8 cellular contexts compared by ENCODE assay signal in genomic region chr15:90062023-90062728, GRCh38. TPM values are rescaled to one million over a fixed set of nuclear protein-coding genes. Genes with fewer than 3 reads are reported as not detected.
DNase-seq lines count a peak whose midpoint lies in the region; ATAC-seq and TF ChIP-seq lines count a peak whose summit lies in the region.

No MANE protein-coding gene starts in this region.

- no peaks in the 10 kb centered on the region for H3K4me1 ChIP-seq in DND-41 (ENCODE audit: insufficient read depth, low read length)
- peaks cover 29% of the 10 kb centered on the region for H3K4me1 ChIP-seq in iPS DF 6.9 (ENCODE audit: control insufficient read depth, insufficient read depth, low read length)

- H3K27me3 Mint-ChIP-seq in activated T-helper 2 cell treated with anti-CD3 and anti-CD28 coated beads, Interferon-gamma antibody, Interleukin-2, Interleukin-4, amounts not matched to agents 10 μg/mL and 5 μg/mL and 100 μg/mL, durations not matched to agents 14 hours and 24 hours and 36 hours (ENCODE audit: low read depth) = no peaks in the 10 kb centered on the region

- H3K27ac ChIP-seq in DND-41 (ENCODE audit: low read length) (no peak overlapping the region), iPS DF 6.9 (ENCODE audit: low read length) (no peak overlapping the region)

- H3K36me3 ChIP-seq in DND-41 (ENCODE audit: insufficient read depth, low read length) (peaks cover 2% of the 10 kb centered on the region), iPS DF 6.9 (ENCODE audit: control insufficient read depth, insufficient read depth, low read length) (no peaks in the 10 kb centered on the region; the same call in 1 of the 2 replicates)

- H3K9me3 ChIP-seq in DND-41 (ENCODE audit: insufficient read depth, low read length, severe bottlenecking) (no peaks in the 10 kb centered on the region), iPS DF 6.9 (ENCODE audit: control insufficient read depth, insufficient read depth, low read length) (no peaks in the 10 kb centered on the region)

- no peak for TF ChIP-seq CTCF in DND-41 (IDR thresholded peaks at IDR 0.05; ENCODE audit: borderline replicate concordance, extremely low read depth, low read length, poor library complexity, severe bottlenecking)

- peak overlapping the region; percentile 75 for H3K27ac Mint-ChIP-seq in activated T-helper 2 cell treated with anti-CD3 and anti-CD28 coated beads, Interferon-gamma antibody, Interleukin-2, Interleukin-4, amounts not matched to agents 10 μg/mL and 5 μg/mL and 100 μg/mL, durations not matched to agents 14 hours and 24 hours and 36 hours

- no peak overlapping the region for H3K4me3 Mint-ChIP-seq in activated T-helper 2 cell treated with anti-CD3 and anti-CD28 coated beads, Interferon-gamma antibody, Interleukin-2, Interleukin-4, amounts not matched to agents 10 μg/mL and 5 μg/mL and 100 μg/mL, durations not matched to agents 14 hours and 24 hours and 36 hours (ENCODE audit: low read depth)

- H3K9ac ChIP-seq in DND-41 (ENCODE audit: low read depth, low read length) = no peak overlapping the region

- intact Hi-C loops in activated T-helper 2 cell treated with anti-CD3 and anti-CD28 coated beads, Interferon-gamma antibody, Interleukin-2, Interleukin-4, amounts not matched to agents 10 μg/mL and 5 μg/mL and 100 μg/mL, durations not matched to agents 14 hours and 24 hours and 36 hours (cut with micrococcal nuclease) = no loop called here

- no CpG with 5 or more reads among the region's 13 CpGs for WGBS in iPS DF 6.9 (ENCODE audit: insufficient coverage, insufficient read length)

- H3K9me3 Mint-ChIP-seq in activated T-helper 2 cell treated with anti-CD3 and anti-CD28 coated beads, Interferon-gamma antibody, Interleukin-2, Interleukin-4, amounts not matched to agents 10 μg/mL and 5 μg/mL and 100 μg/mL, durations not matched to agents 14 hours and 24 hours and 36 hours = no peaks in the 10 kb centered on the region

- H3K4me1 Mint-ChIP-seq in activated T-helper 2 cell treated with anti-CD3 and anti-CD28 coated beads, Interferon-gamma antibody, Interleukin-2, Interleukin-4, amounts not matched to agents 10 μg/mL and 5 μg/mL and 100 μg/mL, durations not matched to agents 14 hours and 24 hours and 36 hours (ENCODE audit: low read depth) = peaks cover 38% of the 10 kb centered on the region

- ATAC-seq in DND-41 (ENCODE audit: insufficient read depth, low read depth) (no peak), GM19328 (IDR thresholded peaks at IDR 0.05; ENCODE audit: unreplicated experiment) (no peak)

- H3K4me3 ChIP-seq in DND-41 (ENCODE audit: low read depth in 1 of 2, low read length in 2 of 2) (no peak overlapping the region), iPS DF 6.9 (ENCODE audit: low read length) (no peak overlapping the region)

- H3K36me3 Mint-ChIP-seq in activated T-helper 2 cell treated with anti-CD3 and anti-CD28 coated beads, Interferon-gamma antibody, Interleukin-2, Interleukin-4, amounts not matched to agents 10 μg/mL and 5 μg/mL and 100 μg/mL, durations not matched to agents 14 hours and 24 hours and 36 hours (ENCODE audit: low read depth) = peaks cover 2% of the 10 kb centered on the region

- H3K27me3 ChIP-seq in DND-41 (ENCODE audit: insufficient read depth, low read length, poor library complexity) = no peaks in the 10 kb centered on the region
- no peaks in the 10 kb centered on the region for H3K27me3 ChIP-seq in iPS DF 6.9 (ENCODE audit: control insufficient read depth, insufficient read depth, low read length)

- DNase-seq in DND-41 (peak; percentile 20), NCI-H526 (lab: John Stamatoyannopoulos, UW) (peak; percentile 51 to 78), iPS DF 6.9 (ENCODE audit: low read depth, low spot score) (peak; percentile 72), epidermal melanocyte (ENCODE audit: insufficient read length, low spot score) (no peak)
- no peak for DNase-seq in activated T-helper 2 cell treated with anti-CD3 and anti-CD28 coated beads, Interferon-gamma antibody, Interleukin-2, Interleukin-4, amounts not matched to agents 10 μg/mL and 5 μg/mL and 100 μg/mL, durations not matched to agents 14 hours and 24 hours and 36 hours (ENCODE audit: low spot score)
- DNase-seq in stimulated activated CD4-positive, alpha-beta T cell treated with anti-CD3 and anti-CD28 coated beads, Interleukin-12 subunit alpha, Interleukin-12 subunit beta, amount 100 ng/mL, for 4 hours = peak; percentile 35
- no peak for DNase-seq in NK-92 treated with Interleukin-12 subunit alpha and Interleukin-12 subunit beta, amount 100 ng/mL, for 24 hours (lab: John Stamatoyannopoulos, UW)

- no peak overlapping the region for H3K4me2 ChIP-seq in DND-41 (ENCODE audit: insufficient read depth, low read length)

- peaks cover 12% of the 10 kb centered on the region for H4K20me1 ChIP-seq in DND-41 (ENCODE audit: insufficient read depth, low read length)

- H3K79me2 ChIP-seq in DND-41 (ENCODE audit: insufficient read depth, low read length) = peaks cover 2% of the 10 kb centered on the region; the same call in 1 of the 2 replicates

- H2AFZ ChIP-seq in DND-41 (ENCODE audit: low read depth, low read length) = no peak overlapping the region

RNA-seq across cellular contexts. Expression of gene IDH2, which starts 40.1 kb away (rescaled TPM):
- total RNA-seq in activated T-helper 2 cell treated with anti-CD3 and anti-CD28 coated beads, Interferon-gamma antibody, Interleukin-2, Interleukin-4, amounts not matched to agents 10 μg/mL and 5 μg/mL and 100 μg/mL, durations not matched to agents 14 hours and 24 hours and 36 hours = 139 and 141 TPM in 2 replicates

Comparison
In these comparisons a context has a peak if more than half of its experiments do, and no peak if none do; other contexts are left out.
1. DNase-seq: peak in DND-41 (single experiment), NCI-H526 (2 of 2), iPS DF 6.9 (single experiment) and stimulated activated CD4-positive, alpha-beta T cell treated with anti-CD3 and anti-CD28 coated beads, Interleukin-12 subunit alpha, Interleukin-12 subunit beta, amount 100 ng/mL, for 4 hours (single experiment); none in activated T-helper 2 cell treated with anti-CD3 and anti-CD28 coated beads, Interferon-gamma antibody, Interleukin-2, Interleukin-4, amounts not matched to agents 10 μg/mL and 5 μg/mL and 100 μg/mL, durations not matched to agents 14 hours and 24 hours and 36 hours (single experiment), epidermal melanocyte (single experiment) and NK-92 treated with Interleukin-12 subunit alpha and Interleukin-12 subunit beta, amount 100 ng/mL, for 24 hours (single experiment).